ENCODE assay signal across 33 cellular contexts in the genomic region with DNA sequence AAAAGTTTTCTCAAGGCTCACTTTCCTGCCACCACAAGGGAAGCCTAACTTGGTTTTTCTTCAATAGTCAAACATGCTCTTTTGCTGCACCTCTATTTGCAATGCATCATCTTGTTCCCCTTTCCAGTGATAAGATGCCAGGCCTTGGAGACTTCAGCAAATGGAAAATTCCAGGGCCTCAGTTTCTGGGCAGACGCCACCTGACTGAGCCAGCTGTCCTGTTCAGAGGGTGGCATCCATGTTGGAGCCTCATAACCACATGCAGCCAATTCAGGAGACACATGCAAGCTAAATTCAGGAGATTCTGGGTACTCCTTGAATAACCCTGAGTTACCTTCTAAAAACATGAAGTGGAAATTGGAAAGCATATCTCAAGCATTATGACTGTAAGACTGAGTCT. TPM values are rescaled to one million over a fixed set of nuclear protein-coding genes. Genes with fewer than 3 reads are reported as not detected.
"Had no signal": no experiment of that assay in that cellular context is flagged by ENCODE, and none has a peak within 500 bp of the region (broad histone marks: within the 10 kb centered on the region; RNA-seq: fewer than 3 reads in every experiment).

No MANE protein-coding gene starts in this region.

- H3K4me3 Mint-ChIP-seq: activated B cell treated with CpG ODN at 0.5 μM for 24 hours; activated CD8-positive, alpha-beta T cell treated with anti-CD3 and anti-CD28 coated beads for 36 hours; activated naive CD8-positive, alpha-beta T cell; activated T-cell treated with anti-CD3 and anti-CD28 coated beads, Interleukin-2, amount 50 U/mL, for 4 hours; activated T-helper 17 cell treated with anti-CD3 and anti-CD28 coated beads, Interleukin-2, amount 50 U/mL, for 72 hours; central memory CD8-positive, alpha-beta T cell; effector memory CD8-positive, alpha-beta T cell; T-helper 17 cell; T-helper 2 cell treated with Interferon-gamma antibody and Interleukin-4, amounts not matched to agents 5 μg/mL and 100 μg/mL, for 36 hours had no signal

- H3K27ac Mint-ChIP-seq: activated B cell treated with CpG ODN at 0.5 μM for 24 hours; activated CD8-positive, alpha-beta T cell treated with anti-CD3 and anti-CD28 coated beads for 36 hours; activated naive CD8-positive, alpha-beta T cell; activated T-helper 17 cell treated with anti-CD3 and anti-CD28 coated beads, Interleukin-2, amount 50 U/mL, for 72 hours; effector memory CD8-positive, alpha-beta T cell; T-helper 17 cell; T-helper 2 cell treated with Interferon-gamma antibody and Interleukin-4, amounts not matched to agents 5 μg/mL and 100 μg/mL, for 36 hours had no signal

- DNase-seq: activated B cell treated with CpG ODN at 0.5 μM for 24 hours; activated CD4-positive, alpha-beta T cell treated with anti-CD3 and anti-CD28 coated beads for 48 hours; activated CD4-positive, alpha-beta T cell treated with anti-CD3 and anti-CD28 coated beads, Interleukin-2, amount 50 U/mL, for 1 hour; activated CD4-positive, alpha-beta T cell treated with anti-CD3 and anti-CD28 coated beads, Interleukin-2, amount 50 U/mL, for 48 hours; activated CD8-positive, alpha-beta T cell treated with anti-CD3 and anti-CD28 coated beads for 36 hours; activated effector memory CD4-positive, alpha-beta T cell treated with Interleukin-2 at 50 U/mL for 16 hours; activated gamma-delta T cell treated with Interleukin-2 at 50 U/mL for 16 hours; activated naive CD4-positive, alpha-beta T cell treated with anti-CD3 and anti-CD28 coated beads, Interleukin-2, amount 50 U/mL, for 16 hours; activated naive CD4-positive, alpha-beta T cell treated with Interleukin-2 at 50 U/mL for 16 hours; activated T-cell treated with anti-CD3 and anti-CD28 coated beads, Interleukin-2, amount 50 U/mL, for 4 hours; amniotic stem cell; anterior cingulate cortex; brain microvascular endothelial cell; cortex of kidney; dermis blood vessel endothelial cell; effector CD4-positive, alpha-beta T cell; effector memory CD8-positive, alpha-beta T cell; esophagus squamous epithelium; foreskin melanocyte; T-helper 1 cell; T-helper 17 cell; T1000; WERI-Rb-1 had no signal

- ATAC-seq: activated CD4-positive, CD25-positive, alpha-beta regulatory T cell treated with anti-CD3 and anti-CD28 coated beads, Interleukin-2, amount 50 U/mL, for 24 hours; activated CD8-positive, alpha-beta T cell treated with anti-CD3 and anti-CD28 coated beads for 36 hours; activated T-cell treated with anti-CD3 and anti-CD28 coated beads, Interleukin-2, amount 50 U/mL, for 4 hours; activated T-helper 17 cell treated with anti-CD3 and anti-CD28 coated beads, Interleukin-2, amount 50 U/mL, for 72 hours; effector memory CD8-positive, alpha-beta T cell; gastroesophageal sphincter; T-helper 17 cell had no signal

- H3K4me1 Mint-ChIP-seq: activated B cell treated with CpG ODN at 0.5 μM for 24 hours; activated T-helper 17 cell treated with anti-CD3 and anti-CD28 coated beads, Interleukin-2, amount 50 U/mL, for 72 hours; central memory CD8-positive, alpha-beta T cell; T-helper 17 cell had no signal

- H3K9me3 ChIP-seq: esophagus squamous epithelium, gastroesophageal sphincter had no signal

- H3K36me3 Mint-ChIP-seq: activated naive CD8-positive, alpha-beta T cell had no signal

- H3K27me3 ChIP-seq: brain microvascular endothelial cell, gastroesophageal sphincter had no signal

- H3K4me1 ChIP-seq: gastroesophageal sphincter had no signal

- H3K9me3 Mint-ChIP-seq: activated B cell treated with CpG ODN at 0.5 μM for 24 hours; activated CD8-positive, alpha-beta T cell treated with anti-CD3 and anti-CD28 coated beads for 36 hours; activated T-cell treated with anti-CD3 and anti-CD28 coated beads, Interleukin-2, amount 50 U/mL, for 4 hours; activated T-helper 17 cell treated with anti-CD3 and anti-CD28 coated beads, Interleukin-2, amount 50 U/mL, for 72 hours; central memory CD8-positive, alpha-beta T cell; T-helper 2 cell treated with Interferon-gamma antibody and Interleukin-4, amounts not matched to agents 5 μg/mL and 100 μg/mL, for 36 hours had no signal

- H3K27ac ChIP-seq: brain microvascular endothelial cell, epithelial cell of prostate, esophagus squamous epithelium, gastroesophageal sphincter, WERI-Rb-1 had no signal

- H3K36me3 ChIP-seq: brain microvascular endothelial cell, esophagus squamous epithelium, gastroesophageal sphincter, WERI-Rb-1 had no signal

- H3K4me3 ChIP-seq: esophagus squamous epithelium, gastroesophageal sphincter had no signal

RNA-seq across cellular contexts. Expression of a gene that starts 51.8 kb away (rescaled TPM):
- total RNA-seq: activated B cell treated with CpG ODN at 0.5 μM for 24 hours; activated CD8-positive, alpha-beta T cell treated with anti-CD3 and anti-CD28 coated beads for 36 hours; activated T-cell treated with anti-CD3 and anti-CD28 coated beads, Interleukin-2, amount 50 U/mL, for 4 hours; activated T-helper 17 cell treated with anti-CD3 and anti-CD28 coated beads, Interleukin-2, amount 50 U/mL, for 72 hours; astrocyte; bronchial epithelial cell; chondrocyte; dermis blood vessel endothelial cell; T-helper 17 cell had no signal
